In the genomic region with DNA sequence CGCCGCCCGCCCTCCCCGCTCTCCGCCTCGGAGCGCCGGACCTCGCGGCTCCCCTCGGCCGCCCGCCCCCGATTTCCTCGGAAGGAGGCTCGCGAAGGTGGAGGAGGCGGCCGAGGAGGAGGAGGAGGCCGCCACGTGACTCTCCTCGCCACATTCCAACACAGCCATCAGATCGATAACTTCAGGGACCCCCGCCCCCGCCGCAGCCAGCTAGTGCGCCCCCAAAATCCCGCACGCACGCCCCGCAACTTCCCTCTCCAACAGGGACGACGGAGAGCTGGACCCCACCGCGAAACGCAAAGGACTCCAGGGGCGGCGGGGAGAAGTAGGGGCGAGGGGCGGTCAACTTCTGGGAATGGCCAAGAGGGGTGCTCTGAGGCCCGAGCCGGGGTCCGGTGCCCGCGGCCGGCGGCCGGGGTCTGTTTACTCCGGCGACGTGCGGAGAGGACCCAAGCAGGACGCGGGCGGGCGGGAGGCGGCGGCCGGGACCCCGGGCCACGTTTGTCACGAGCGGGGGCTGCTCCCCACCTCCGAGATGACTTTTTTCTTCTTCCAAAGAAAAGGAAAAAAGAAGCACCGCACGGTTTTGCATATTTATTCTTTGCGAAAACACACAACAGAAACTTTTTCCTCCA, we compare ENCODE assay signal across 8 cellular contexts. TPM values are rescaled to one million over a fixed set of nuclear protein-coding genes. Genes with fewer than 3 reads are reported as not detected.
A peak's percentile ranks its signal among the peaks of the same experiment; 100 is the strongest.
DNase-seq lines count a peak whose midpoint lies in the region; ATAC-seq and TF ChIP-seq lines count a peak whose summit lies in the region.

No MANE protein-coding gene starts in this region.

- H3K4me3 Mint-ChIP-seq in nephron (peak overlapping the region; percentile 98 to 100 (median 100)), Calu3 (ENCODE audit: low read depth, unreplicated experiment) (no peak overlapping the region)

- CTCF ChIA-PET in Calu3 (lab: Charles Lee): no interaction called here

- H3K9me3 Mint-ChIP-seq in nephron (no peaks in the 10 kb centered on the region), Calu3 (ENCODE audit: low read depth, unreplicated experiment) (peaks cover 4% of the 10 kb centered on the region)

- H3K27ac ChIP-seq in SJCRH30: peak overlapping the region; percentile 87

- H3K4me1 Mint-ChIP-seq in nephron: peaks cover 49% of the 10 kb centered on the region
- no peaks in the 10 kb centered on the region for H3K4me1 Mint-ChIP-seq in Calu3 (ENCODE audit: low read depth, unreplicated experiment)

- intact Hi-C loops in Calu3 (cut with micrococcal nuclease; ENCODE audit: unreplicated experiment): no loop called here

- no peak for TF ChIP-seq CTCF in epithelial cell of proximal tubule (conservative IDR thresholded peaks at IDR 0.05; ENCODE audit: low read depth, low read length)
- no peak for TF ChIP-seq CTCF in nephron (IDR thresholded peaks at IDR 0.05; ENCODE audit: unreplicated experiment in 3 of 3)
- TF ChIP-seq CTCF in Calu3 (IDR thresholded peaks at IDR 0.05; ENCODE audit: unreplicated experiment): no peak

- no peaks in the 10 kb centered on the region for H3K27me3 ChIP-seq in SJCRH30

- H3K27ac Mint-ChIP-seq in nephron: peak overlapping the region; percentile 99 to 100 (median 99)
- H3K27ac Mint-ChIP-seq in Calu3 (ENCODE audit: unreplicated experiment): no peak overlapping the region

- no peaks in the 10 kb centered on the region for H3K4me1 ChIP-seq in SJCRH30

- ATAC-seq in HG03342 (IDR thresholded peaks at IDR 0.05; ENCODE audit: unreplicated experiment): no peak

- H3K36me3 ChIP-seq in SJCRH30: no peaks in the 10 kb centered on the region

- H3K27me3 Mint-ChIP-seq in nephron (ENCODE audit: low read depth): no peaks in the 10 kb centered on the region
- H3K27me3 Mint-ChIP-seq in Calu3 (ENCODE audit: unreplicated experiment): peaks cover 33% of the 10 kb centered on the region

- H3K9me3 ChIP-seq in SJCRH30 (replicated peaks): no peaks in the 10 kb centered on the region

- no TSS peak for BruUV-seq in Calu3 (replicated peaks; lab: Mats Ljungman, UMichigan)

- DNase-seq in EL: peak; percentile 8
- DNase-seq in SJCRH30: peak; percentile 20 to 42
- DNase-seq in epithelial cell of proximal tubule (ENCODE audit: low read depth): no peak
- no peak for DNase-seq in DMS114 treated with DMSO at 0.1 percent for 48 hours (lab: John Stamatoyannopoulos, UW; ENCODE audit: unreplicated experiment)
- no peak for DNase-seq in Calu3
- DNase-seq in NCI-H1092 treated with DMSO at 0.1 percent for 48 hours (lab: John Stamatoyannopoulos, UW): no peak

- H3K36me3 Mint-ChIP-seq in nephron (ENCODE audit: low read depth) (no peaks in the 10 kb centered on the region), Calu3 (ENCODE audit: insufficient read depth, unreplicated experiment) (peaks cover 14% of the 10 kb centered on the region)

- H3K4me3 ChIP-seq in SJCRH30 (peak overlapping the region; percentile 96), epithelial cell of proximal tubule (ENCODE audit: low read depth, low read length) (peak overlapping the region; percentile 67)

RNA-seq across cellular contexts. Expression of a gene that starts 1.9 kb away (rescaled TPM):
- total RNA-seq in SJCRH30 (2014; rRNA removed; shearing (Covaris generic)): 17.6 and 20.3 TPM in 2 replicates
- 2.0 and 12.2 TPM in 2 replicates for total RNA-seq in epithelial cell of proximal tubule
- 0.07 TPM in 1 of 2 replicates, not detected in the other for total RNA-seq in Calu3 (2022)

Comparison
In these comparisons a context has a peak if more than half of its experiments do, and no peak if none do; other contexts are left out.
1. DNase-seq: peak in EL (single experiment) and SJCRH30 (2 of 2); none in epithelial cell of proximal tubule (single experiment), DMS114 treated with DMSO at 0.1 percent for 48 hours (single experiment), Calu3 (single experiment) and NCI-H1092 treated with DMSO at 0.1 percent for 48 hours (single experiment).